In genomic region chr11:72812968-72813739, GRCh38 we compare ENCODE assay signal across 8 cellular contexts. TPM values are rescaled to one million over a fixed set of nuclear protein-coding genes. Genes with fewer than 3 reads are reported as not detected.
A peak's percentile ranks its signal among the peaks of the same experiment; 100 is the strongest.
DNase-seq lines count a peak whose midpoint lies in the region; ATAC-seq and TF ChIP-seq lines count a peak whose summit lies in the region.

No MANE protein-coding gene starts in this region.

- CTCF ChIA-PET in naive thymus-derived CD4-positive, alpha-beta T cell (lab: Charles Lee) = interaction anchor here (0.5 to 1.8 kb wide), 7 partner anchors 10 to 86 kb away, joined by 3 to 10 read pairs (median 3); partner anchors contain the start of gene STARD10

- H3K36me3 Mint-ChIP-seq in naive thymus-derived CD4-positive, alpha-beta T cell = peaks cover 0 to 37% (median 8%) of the 10 kb centered on the region in 5 donors

- ATAC-seq in HG02981 (IDR thresholded peaks at IDR 0.05; ENCODE audit: unreplicated experiment) (peak; percentile 28), GM21737 (IDR thresholded peaks at IDR 0.05; ENCODE audit: unreplicated experiment) (no peak)
- ATAC-seq in naive thymus-derived CD4-positive, alpha-beta T cell = peak; percentile 35

- no peaks in the 10 kb centered on the region for H3K27me3 Mint-ChIP-seq in naive thymus-derived CD4-positive, alpha-beta T cell

- H3K4me1 Mint-ChIP-seq in naive thymus-derived CD4-positive, alpha-beta T cell = peaks cover 26 to 61% (median 50%) of the 10 kb centered on the region in 7 donors

- intact Hi-C loops in naive thymus-derived CD4-positive, alpha-beta T cell (cut with micrococcal nuclease) = loop anchor here in 1 of 2 donors (1.0 to 10.0 kb wide), 6 partner anchors 20 to 1584 kb away; partner anchors contain the start of genes FAM168A, INPPL1 and PGM2L1
- intact Hi-C loops in stomach (cut with DNase I; ENCODE audit: low total_unique reads) = loop anchor here (10.0 kb wide), 1 partner anchor 88 kb away; no protein-coding TSS in a partner anchor

- POLR2A ChIA-PET in naive thymus-derived CD4-positive, alpha-beta T cell (lab: Charles Lee) = interaction anchor here (1.0 to 1.2 kb wide), 3 partner anchors 26 to 329 kb away, joined by 3 to 6 read pairs (median 3); partner anchors contain the start of gene FCHSD2

- no peaks in the 10 kb centered on the region for H3K9me3 Mint-ChIP-seq in naive thymus-derived CD4-positive, alpha-beta T cell

- H3K4me3 ChIP-seq in GM06990 (replicated peaks; ENCODE audit: low read depth, low read length) (peak overlapping the region; percentile 96), stomach (peak overlapping the region; percentile 89 to 95 (median 90))
- H3K4me3 ChIP-seq in naive thymus-derived CD4-positive, alpha-beta T cell (ENCODE audit: low read length) = peak overlapping the region; percentile 89

- peak overlapping the region; percentile 86 to 98 (median 97) for H3K27ac Mint-ChIP-seq in naive thymus-derived CD4-positive, alpha-beta T cell

- DNase-seq in GM06990 (ENCODE audit: extremely low read depth, insufficient read length) = peak; percentile 69
- peak; percentile 84 for DNase-seq in NCI-H82 (lab: John Stamatoyannopoulos, UW)
- peak; percentile 86 for DNase-seq in activated CD8-positive, alpha-beta memory T cell treated with anti-CD3 and anti-CD28 coated beads for 24 hours
- peak; percentile 64 for DNase-seq in epidermal melanocyte (ENCODE audit: insufficient read length, low spot score)
- DNase-seq in naive thymus-derived CD4-positive, alpha-beta T cell = peak in 8 of 9 donors; percentile 25 to 76 (median 32)
- DNase-seq in stomach = peak; percentile 59

- peak overlapping the region; percentile 100 for H3K27ac ChIP-seq in naive thymus-derived CD4-positive, alpha-beta T cell (ENCODE audit: low read depth, low read length)
- H3K27ac ChIP-seq in stomach = peak overlapping the region; percentile 88 to 98 (median 96)

- TF ChIP-seq CTCF in GM06990 (IDR thresholded peaks at IDR 0.05; ENCODE audit: insufficient read depth, low read length, poor library complexity, severe bottlenecking) (peak; percentile 85), stomach (IDR thresholded peaks at IDR 0.05) (peak in 5 of 7 experiments; percentile 27 to 58 (median 39))

- TF ChIP-seq POLR2A in stomach (IDR thresholded peaks at IDR 0.05) = no peak

- no peaks in the 10 kb centered on the region for H3K27me3 ChIP-seq in GM06990 (replicated peaks; ENCODE audit: control insufficient read depth, insufficient read depth, low read length)
- no peaks in the 10 kb centered on the region for H3K27me3 ChIP-seq in naive thymus-derived CD4-positive, alpha-beta T cell (ENCODE audit: control insufficient read depth in 2 of 2, insufficient read depth in 2 of 2, low read length in 2 of 2)
- no peaks in the 10 kb centered on the region for H3K27me3 ChIP-seq in stomach

- no peaks in the 10 kb centered on the region for H3K9me3 ChIP-seq in naive thymus-derived CD4-positive, alpha-beta T cell (ENCODE audit: control insufficient read depth in 2 of 3, low read length in 3 of 3)
- no peaks in the 10 kb centered on the region for H3K9me3 ChIP-seq in stomach

- no peak for TF ChIP-seq EP300 in stomach (IDR thresholded peaks at IDR 0.05)

- 7 to 17% (median 13%) methylated on average over 16 to 24 of the region's 24 CpGs for WGBS in stomach, 5 donors

- H3K36me3 ChIP-seq in GM06990 (ENCODE audit: control insufficient read depth, insufficient read depth, low read length) (peaks cover 14% of the 10 kb centered on the region), stomach (peaks cover 0 to 29% (median 21%) of the 10 kb centered on the region in 4 donors)
- peaks cover 6 to 34% (median 12%) of the 10 kb centered on the region in 3 experiments for H3K36me3 ChIP-seq in naive thymus-derived CD4-positive, alpha-beta T cell (ENCODE audit: control insufficient read depth in 2 of 3, insufficient read depth in 3 of 3, low read length in 3 of 3)

- H3K4me3 Mint-ChIP-seq in naive thymus-derived CD4-positive, alpha-beta T cell = peak overlapping the region; percentile 97 to 99 (median 98)

- H3K4me1 ChIP-seq in naive thymus-derived CD4-positive, alpha-beta T cell (ENCODE audit: control insufficient read depth in 2 of 2, insufficient read depth in 2 of 2, low read length in 2 of 2) = peaks cover 18 to 23% of the 10 kb centered on the region in 2 donors
- peaks cover 27 to 64% (median 42%) of the 10 kb centered on the region in 4 donors for H3K4me1 ChIP-seq in stomach

RNA-seq across cellular contexts. Expression of gene ATG16L2, which starts 1.1 kb away (rescaled TPM):
- total RNA-seq in naive thymus-derived CD4-positive, alpha-beta T cell = 100 to 1,000 TPM in 4 of 5 experiments, 10 to 100 TPM in 1; 99.5 to 199 (median 166) TPM
- 10 to 100 TPM; 12.8 to 19.9 TPM for polyA plus RNA-seq in naive thymus-derived CD4-positive, alpha-beta T cell
- total RNA-seq in stomach = 100 to 1,000 TPM in 1 of 5 donors, 10 to 100 TPM in 4; 13.0 to 266 (median 40.3) TPM
- polyA plus RNA-seq in stomach = 10 to 100 TPM; 15.4 to 67.0 (median 30.4) TPM

RNA-seq across cellular contexts. Expression of gene STARD10, which starts 19.3 kb away (rescaled TPM):
- total RNA-seq in naive thymus-derived CD4-positive, alpha-beta T cell = 10 to 100 TPM; 10.9 to 26.1 (median 16.4) TPM
- polyA plus RNA-seq in naive thymus-derived CD4-positive, alpha-beta T cell = 10 to 100 TPM; 18.4 to 20.0 TPM
- total RNA-seq in stomach = 100 to 1,000 TPM; 125 to 895 (median 321) TPM
- 100 to 1,000 TPM; 310 to 950 (median 759) TPM for polyA plus RNA-seq in stomach

Comparison
In these comparisons a context has a peak if more than half of its experiments do, and no peak if none do; other contexts are left out.
1. DNase-seq: peak in every context shown above with its lines; median percentile 86 in activated CD8-positive, alpha-beta memory T cell treated with anti-CD3 and anti-CD28 coated beads for 24 hours; 84 in NCI-H82; 69 in GM06990; 64 in epidermal melanocyte; 59 in stomach; 32 in naive thymus-derived CD4-positive, alpha-beta T cell.
2. RNA of gene STARD10, which starts 19.3 kb away (total RNA-seq): 125 to 895 TPM in stomach; 10.9 to 26.1 TPM in naive thymus-derived CD4-positive, alpha-beta T cell; every median in the first group is over 4 times any median in the second.
3. Peak in every context shown above with its lines, with median percentiles within 50 percentile points of each other: H3K4me3 ChIP-seq.